In the genomic region with DNA sequence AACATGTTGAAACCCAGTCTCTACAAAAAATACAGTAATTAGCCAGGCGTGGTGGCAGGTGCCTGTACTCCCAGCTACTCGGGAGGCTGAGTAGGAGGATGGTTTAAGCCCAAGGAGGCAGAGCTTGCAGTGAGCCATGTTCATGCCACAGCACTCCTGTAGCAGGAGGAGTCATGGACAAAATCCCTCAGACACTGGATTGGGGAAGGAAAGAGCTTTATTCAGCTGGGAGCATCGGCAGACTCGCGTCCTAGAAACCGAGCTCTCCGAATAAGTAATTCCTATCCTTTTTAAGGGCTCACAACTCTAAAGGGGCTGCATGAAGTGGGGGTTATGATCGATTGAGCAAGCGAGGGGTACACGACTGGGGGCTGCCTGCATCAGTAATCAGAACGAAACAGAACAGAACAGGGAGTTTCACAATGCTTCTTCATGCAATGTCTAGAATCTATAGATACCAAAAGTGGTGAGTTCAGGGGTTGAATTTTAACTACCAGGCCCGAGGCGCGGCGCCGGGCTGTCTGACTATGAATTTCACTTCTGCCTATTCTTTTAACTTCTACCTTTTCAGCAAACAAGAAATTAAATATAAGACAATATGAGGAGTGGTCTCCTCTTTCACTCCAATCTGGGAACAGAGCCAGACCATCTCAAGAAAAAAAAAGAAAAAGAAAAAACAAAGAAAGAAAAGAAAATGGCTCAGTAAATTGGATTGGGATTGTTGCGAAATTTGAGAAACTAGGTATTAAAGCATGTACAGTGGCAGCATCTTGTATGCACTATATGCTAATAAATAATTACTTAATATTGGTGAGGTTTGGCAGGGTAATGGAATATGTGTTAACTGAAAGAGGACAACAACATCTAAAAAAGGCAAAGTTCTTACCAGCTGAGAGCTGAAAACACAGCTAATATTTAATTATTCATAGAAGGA, we compare ENCODE assay signal across 1 cellular context.
TF ChIP-seq lines count a peak whose summit lies in the region.

No MANE protein-coding gene starts in this region.

TF ChIP-seq in HepG2, 621 proteins besides CTCF, POLR2A, EP300 and RAD21 (continued from another document and continues in another):
- TF ChIP-seq, protein P1, sequence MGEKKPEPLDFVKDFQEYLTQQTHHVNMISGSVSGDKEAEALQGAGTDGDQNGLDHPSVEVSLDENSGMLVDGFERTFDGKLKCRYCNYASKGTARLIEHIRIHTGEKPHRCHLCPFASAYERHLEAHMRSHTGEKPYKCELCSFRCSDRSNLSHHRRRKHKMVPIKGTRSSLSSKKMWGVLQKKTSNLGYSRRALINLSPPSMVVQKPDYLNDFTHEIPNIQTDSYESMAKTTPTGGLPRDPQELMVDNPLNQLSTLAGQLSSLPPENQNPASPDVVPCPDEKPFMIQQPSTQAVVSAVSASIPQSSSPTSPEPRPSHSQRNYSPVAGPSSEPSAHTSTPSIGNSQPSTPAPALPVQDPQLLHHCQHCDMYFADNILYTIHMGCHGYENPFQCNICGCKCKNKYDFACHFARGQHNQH (CRISPR knock-in tag; IDR thresholded peaks at IDR 0.05), result peak; percentile 31; the same call in 1 of the 2 replicates
- TF ChIP-seq TCF7L2 (IDR thresholded peaks at IDR 0.05; ENCODE audit: low read depth, low read length), result no peak
- no peak for TF ChIP-seq EEA1 (CRISPR knock-in tag; IDR thresholded peaks at IDR 0.05; ENCODE audit: borderline replicate concordance)
- TF ChIP-seq SOX6 (IDR thresholded peaks at IDR 0.05), result no peak
- peak; percentile 41; the same call in 1 of the 2 replicates for TF ChIP-seq SOX6 (CRISPR knock-in tag; IDR thresholded peaks at IDR 0.05)
- TF ChIP-seq, protein P2, sequence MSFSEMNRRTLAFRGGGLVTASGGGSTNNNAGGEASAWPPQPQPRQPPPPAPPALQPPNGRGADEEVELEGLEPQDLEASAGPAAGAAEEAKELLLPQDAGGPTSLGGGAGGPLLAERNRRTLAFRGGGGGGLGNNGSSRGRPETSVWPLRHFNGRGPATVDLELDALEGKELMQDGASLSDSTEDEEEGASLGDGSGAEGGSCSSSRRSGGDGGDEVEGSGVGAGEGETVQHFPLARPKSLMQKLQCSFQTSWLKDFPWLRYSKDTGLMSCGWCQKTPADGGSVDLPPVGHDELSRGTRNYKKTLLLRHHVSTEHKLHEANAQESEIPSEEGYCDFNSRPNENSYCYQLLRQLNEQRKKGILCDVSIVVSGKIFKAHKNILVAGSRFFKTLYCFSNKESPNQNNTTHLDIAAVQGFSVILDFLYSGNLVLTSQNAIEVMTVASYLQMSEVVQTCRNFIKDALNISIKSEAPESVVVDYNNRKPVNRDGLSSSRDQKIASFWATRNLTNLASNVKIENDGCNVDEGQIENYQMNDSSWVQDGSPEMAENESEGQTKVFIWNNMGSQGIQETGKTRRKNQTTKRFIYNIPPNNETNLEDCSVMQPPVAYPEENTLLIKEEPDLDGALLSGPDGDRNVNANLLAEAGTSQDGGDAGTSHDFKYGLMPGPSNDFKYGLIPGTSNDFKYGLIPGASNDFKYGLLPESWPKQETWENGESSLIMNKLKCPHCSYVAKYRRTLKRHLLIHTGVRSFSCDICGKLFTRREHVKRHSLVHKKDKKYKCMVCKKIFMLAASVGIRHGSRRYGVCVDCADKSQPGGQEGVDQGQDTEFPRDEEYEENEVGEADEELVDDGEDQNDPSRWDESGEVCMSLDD (CRISPR knock-in tag; IDR thresholded peaks at IDR 0.05; ENCODE audit: borderline replicate concordance), result no peak
- TF ChIP-seq FOSL2 (CRISPR knock-in tag; IDR thresholded peaks at IDR 0.05), result peak; percentile 36; the same call in 1 of the 2 replicates
- TF ChIP-seq ZNF746 (CRISPR knock-in tag; IDR thresholded peaks at IDR 0.05), result no peak
- 0 out of 2 replicates have a peak, but pooled peaks have one; percentile 59 for TF ChIP-seq ZNF44 (CRISPR knock-in tag; IDR thresholded peaks at IDR 0.05)
- TF ChIP-seq, protein P3, sequence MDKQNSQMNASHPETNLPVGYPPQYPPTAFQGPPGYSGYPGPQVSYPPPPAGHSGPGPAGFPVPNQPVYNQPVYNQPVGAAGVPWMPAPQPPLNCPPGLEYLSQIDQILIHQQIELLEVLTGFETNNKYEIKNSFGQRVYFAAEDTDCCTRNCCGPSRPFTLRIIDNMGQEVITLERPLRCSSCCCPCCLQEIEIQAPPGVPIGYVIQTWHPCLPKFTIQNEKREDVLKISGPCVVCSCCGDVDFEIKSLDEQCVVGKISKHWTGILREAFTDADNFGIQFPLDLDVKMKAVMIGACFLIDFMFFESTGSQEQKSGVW (CRISPR knock-in tag; IDR thresholded peaks at IDR 0.05; ENCODE audit: borderline replicate concordance), result no peak
- TF ChIP-seq, protein P4, sequence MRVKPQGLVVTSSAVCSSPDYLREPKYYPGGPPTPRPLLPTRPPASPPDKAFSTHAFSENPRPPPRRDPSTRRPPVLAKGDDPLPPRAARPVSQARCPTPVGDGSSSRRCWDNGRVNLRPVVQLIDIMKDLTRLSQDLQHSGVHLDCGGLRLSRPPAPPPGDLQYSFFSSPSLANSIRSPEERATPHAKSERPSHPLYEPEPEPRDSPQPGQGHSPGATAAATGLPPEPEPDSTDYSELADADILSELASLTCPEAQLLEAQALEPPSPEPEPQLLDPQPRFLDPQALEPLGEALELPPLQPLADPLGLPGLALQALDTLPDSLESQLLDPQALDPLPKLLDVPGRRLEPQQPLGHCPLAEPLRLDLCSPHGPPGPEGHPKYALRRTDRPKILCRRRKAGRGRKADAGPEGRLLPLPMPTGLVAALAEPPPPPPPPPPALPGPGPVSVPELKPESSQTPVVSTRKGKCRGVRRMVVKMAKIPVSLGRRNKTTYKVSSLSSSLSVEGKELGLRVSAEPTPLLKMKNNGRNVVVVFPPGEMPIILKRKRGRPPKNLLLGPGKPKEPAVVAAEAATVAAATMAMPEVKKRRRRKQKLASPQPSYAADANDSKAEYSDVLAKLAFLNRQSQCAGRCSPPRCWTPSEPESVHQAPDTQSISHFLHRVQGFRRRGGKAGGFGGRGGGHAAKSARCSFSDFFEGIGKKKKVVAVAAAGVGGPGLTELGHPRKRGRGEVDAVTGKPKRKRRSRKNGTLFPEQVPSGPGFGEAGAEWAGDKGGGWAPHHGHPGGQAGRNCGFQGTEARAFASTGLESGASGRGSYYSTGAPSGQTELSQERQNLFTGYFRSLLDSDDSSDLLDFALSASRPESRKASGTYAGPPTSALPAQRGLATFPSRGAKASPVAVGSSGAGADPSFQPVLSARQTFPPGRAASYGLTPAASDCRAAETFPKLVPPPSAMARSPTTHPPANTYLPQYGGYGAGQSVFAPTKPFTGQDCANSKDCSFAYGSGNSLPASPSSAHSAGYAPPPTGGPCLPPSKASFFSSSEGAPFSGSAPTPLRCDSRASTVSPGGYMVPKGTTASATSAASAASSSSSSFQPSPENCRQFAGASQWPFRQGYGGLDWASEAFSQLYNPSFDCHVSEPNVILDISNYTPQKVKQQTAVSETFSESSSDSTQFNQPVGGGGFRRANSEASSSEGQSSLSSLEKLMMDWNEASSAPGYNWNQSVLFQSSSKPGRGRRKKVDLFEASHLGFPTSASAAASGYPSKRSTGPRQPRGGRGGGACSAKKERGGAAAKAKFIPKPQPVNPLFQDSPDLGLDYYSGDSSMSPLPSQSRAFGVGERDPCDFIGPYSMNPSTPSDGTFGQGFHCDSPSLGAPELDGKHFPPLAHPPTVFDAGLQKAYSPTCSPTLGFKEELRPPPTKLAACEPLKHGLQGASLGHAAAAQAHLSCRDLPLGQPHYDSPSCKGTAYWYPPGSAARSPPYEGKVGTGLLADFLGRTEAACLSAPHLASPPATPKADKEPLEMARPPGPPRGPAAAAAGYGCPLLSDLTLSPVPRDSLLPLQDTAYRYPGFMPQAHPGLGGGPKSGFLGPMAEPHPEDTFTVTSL (CRISPR knock-in tag; IDR thresholded peaks at IDR 0.05; ENCODE audit: borderline replicate concordance), result no peak
- TF ChIP-seq, protein P5, sequence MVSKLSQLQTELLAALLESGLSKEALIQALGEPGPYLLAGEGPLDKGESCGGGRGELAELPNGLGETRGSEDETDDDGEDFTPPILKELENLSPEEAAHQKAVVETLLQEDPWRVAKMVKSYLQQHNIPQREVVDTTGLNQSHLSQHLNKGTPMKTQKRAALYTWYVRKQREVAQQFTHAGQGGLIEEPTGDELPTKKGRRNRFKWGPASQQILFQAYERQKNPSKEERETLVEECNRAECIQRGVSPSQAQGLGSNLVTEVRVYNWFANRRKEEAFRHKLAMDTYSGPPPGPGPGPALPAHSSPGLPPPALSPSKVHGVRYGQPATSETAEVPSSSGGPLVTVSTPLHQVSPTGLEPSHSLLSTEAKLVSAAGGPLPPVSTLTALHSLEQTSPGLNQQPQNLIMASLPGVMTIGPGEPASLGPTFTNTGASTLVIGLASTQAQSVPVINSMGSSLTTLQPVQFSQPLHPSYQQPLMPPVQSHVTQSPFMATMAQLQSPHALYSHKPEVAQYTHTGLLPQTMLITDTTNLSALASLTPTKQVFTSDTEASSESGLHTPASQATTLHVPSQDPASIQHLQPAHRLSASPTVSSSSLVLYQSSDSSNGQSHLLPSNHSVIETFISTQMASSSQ (IDR thresholded peaks at IDR 0.05; ENCODE audit: low read depth), result peak; percentile 56
- TF ChIP-seq, protein P5 (CRISPR knock-in tag; IDR thresholded peaks at IDR 0.05; ENCODE audit: borderline replicate concordance), result peak; percentile 77; the same call in 1 of the 2 replicates
- TF ChIP-seq ZNF350 (CRISPR knock-in tag; IDR thresholded peaks at IDR 0.05; ENCODE audit: borderline replicate concordance, low read depth), result peak; percentile 64; the same call in 1 of the 2 replicates
- TF ChIP-seq, protein P6, sequence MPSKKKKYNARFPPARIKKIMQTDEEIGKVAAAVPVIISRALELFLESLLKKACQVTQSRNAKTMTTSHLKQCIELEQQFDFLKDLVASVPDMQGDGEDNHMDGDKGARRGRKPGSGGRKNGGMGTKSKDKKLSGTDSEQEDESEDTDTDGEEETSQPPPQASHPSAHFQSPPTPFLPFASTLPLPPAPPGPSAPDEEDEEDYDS (CRISPR knock-in tag; IDR thresholded peaks at IDR 0.05), result no peak
- peak; percentile 78 for TF ChIP-seq CEBPB (IDR thresholded peaks at IDR 0.05; ENCODE audit: borderline replicate concordance, low read depth, low read length)
- TF ChIP-seq ZNF296 (CRISPR knock-in tag; conservative IDR thresholded peaks at IDR 0.05), result no peak
- TF ChIP-seq, protein P7, sequence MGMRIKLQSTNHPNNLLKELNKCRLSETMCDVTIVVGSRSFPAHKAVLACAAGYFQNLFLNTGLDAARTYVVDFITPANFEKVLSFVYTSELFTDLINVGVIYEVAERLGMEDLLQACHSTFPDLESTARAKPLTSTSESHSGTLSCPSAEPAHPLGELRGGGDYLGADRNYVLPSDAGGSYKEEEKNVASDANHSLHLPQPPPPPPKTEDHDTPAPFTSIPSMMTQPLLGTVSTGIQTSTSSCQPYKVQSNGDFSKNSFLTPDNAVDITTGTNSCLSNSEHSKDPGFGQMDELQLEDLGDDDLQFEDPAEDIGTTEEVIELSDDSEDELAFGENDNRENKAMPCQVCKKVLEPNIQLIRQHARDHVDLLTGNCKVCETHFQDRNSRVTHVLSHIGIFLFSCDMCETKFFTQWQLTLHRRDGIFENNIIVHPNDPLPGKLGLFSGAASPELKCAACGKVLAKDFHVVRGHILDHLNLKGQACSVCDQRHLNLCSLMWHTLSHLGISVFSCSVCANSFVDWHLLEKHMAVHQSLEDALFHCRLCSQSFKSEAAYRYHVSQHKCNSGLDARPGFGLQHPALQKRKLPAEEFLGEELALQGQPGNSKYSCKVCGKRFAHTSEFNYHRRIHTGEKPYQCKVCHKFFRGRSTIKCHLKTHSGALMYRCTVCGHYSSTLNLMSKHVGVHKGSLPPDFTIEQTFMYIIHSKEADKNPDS (CRISPR knock-in tag; IDR thresholded peaks at IDR 0.05), result no peak
- peak; percentile 70 for TF ChIP-seq ZFP1 (CRISPR knock-in tag; IDR thresholded peaks at IDR 0.05)
- TF ChIP-seq, protein P8, sequence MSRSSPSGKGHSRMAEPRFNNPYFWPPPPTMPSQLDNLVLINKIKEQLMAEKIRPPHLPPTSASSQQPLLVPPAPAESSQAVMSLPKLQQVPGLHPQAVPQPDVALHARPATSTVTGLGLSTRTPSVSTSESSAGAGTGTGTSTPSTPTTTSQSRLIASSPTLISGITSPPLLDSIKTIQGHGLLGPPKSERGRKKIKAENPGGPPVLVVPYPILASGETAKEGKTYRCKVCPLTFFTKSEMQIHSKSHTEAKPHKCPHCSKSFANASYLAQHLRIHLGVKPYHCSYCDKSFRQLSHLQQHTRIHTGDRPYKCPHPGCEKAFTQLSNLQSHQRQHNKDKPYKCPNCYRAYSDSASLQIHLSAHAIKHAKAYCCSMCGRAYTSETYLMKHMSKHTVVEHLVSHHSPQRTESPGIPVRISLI (CRISPR knock-in tag; IDR thresholded peaks at IDR 0.05; ENCODE audit: borderline replicate concordance), result peak; percentile 33; the same call in 1 of the 2 replicates
- TF ChIP-seq ZFP62 (CRISPR knock-in tag; IDR thresholded peaks at IDR 0.05), result no peak
- TF ChIP-seq ZNF230 (CRISPR knock-in tag; IDR thresholded peaks at IDR 0.05), result peak; percentile 52; the same call in 1 of the 2 replicates
- TF ChIP-seq PHF8 (CRISPR knock-in tag; IDR thresholded peaks at IDR 0.05), result peak; percentile 35; the same call in 1 of the 2 replicates
- TF ChIP-seq, protein P9, sequence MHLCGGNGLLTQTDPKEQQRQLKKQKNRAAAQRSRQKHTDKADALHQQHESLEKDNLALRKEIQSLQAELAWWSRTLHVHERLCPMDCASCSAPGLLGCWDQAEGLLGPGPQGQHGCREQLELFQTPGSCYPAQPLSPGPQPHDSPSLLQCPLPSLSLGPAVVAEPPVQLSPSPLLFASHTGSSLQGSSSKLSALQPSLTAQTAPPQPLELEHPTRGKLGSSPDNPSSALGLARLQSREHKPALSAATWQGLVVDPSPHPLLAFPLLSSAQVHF (CRISPR knock-in tag; IDR thresholded peaks at IDR 0.05), result no peak
- TF ChIP-seq, protein P10, sequence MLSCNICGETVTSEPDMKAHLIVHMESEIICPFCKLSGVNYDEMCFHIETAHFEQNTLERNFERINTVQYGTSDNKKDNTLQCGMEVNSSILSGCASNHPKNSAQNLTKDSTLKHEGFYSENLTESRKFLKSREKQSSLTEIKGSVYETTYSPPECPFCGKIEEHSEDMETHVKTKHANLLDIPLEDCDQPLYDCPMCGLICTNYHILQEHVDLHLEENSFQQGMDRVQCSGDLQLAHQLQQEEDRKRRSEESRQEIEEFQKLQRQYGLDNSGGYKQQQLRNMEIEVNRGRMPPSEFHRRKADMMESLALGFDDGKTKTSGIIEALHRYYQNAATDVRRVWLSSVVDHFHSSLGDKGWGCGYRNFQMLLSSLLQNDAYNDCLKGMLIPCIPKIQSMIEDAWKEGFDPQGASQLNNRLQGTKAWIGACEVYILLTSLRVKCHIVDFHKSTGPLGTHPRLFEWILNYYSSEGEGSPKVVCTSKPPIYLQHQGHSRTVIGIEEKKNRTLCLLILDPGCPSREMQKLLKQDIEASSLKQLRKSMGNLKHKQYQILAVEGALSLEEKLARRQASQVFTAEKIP (CRISPR knock-in tag; IDR thresholded peaks at IDR 0.05; ENCODE audit: borderline replicate concordance), result no peak
- TF ChIP-seq ZFX (CRISPR knock-in tag; IDR thresholded peaks at IDR 0.05; ENCODE audit: low read depth), result peak; percentile 60; the same call in 1 of the 2 replicates
- TF ChIP-seq, protein P11, sequence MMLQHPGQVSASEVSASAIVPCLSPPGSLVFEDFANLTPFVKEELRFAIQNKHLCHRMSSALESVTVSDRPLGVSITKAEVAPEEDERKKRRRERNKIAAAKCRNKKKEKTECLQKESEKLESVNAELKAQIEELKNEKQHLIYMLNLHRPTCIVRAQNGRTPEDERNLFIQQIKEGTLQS (CRISPR knock-in tag; IDR thresholded peaks at IDR 0.05), result no peak
